In genomic region chr16:2210386-2211365, GRCh38 we compare ENCODE assay signal across 10 cellular contexts. TPM values are rescaled to one million over a fixed set of nuclear protein-coding genes. Genes with fewer than 3 reads are reported as not detected.
DNase-seq lines count a peak whose midpoint lies in the region; ATAC-seq and TF ChIP-seq lines count a peak whose summit lies in the region.
"Had no signal": no experiment of that assay in that cellular context is flagged by ENCODE, and none has a peak within 500 bp of the region (broad histone marks: within the 10 kb centered on the region; RNA-seq: fewer than 3 reads in every experiment).

Gene BRICD5, minus strand, starts transcription at chr16:2210863. Its CDS starts 30 bp downstream, at chr16:2210833.

- no peak for TF ChIP-seq POLR2A in gastrocnemius medialis (IDR thresholded peaks at IDR 0.05)

- peak within 1 kb of the TSS; percentile 77 to 91 (median 88) for H3K27ac ChIP-seq in gastrocnemius medialis

- TF ChIP-seq CTCF in gastrocnemius medialis (IDR thresholded peaks at IDR 0.05 in 4 of 5, conservative IDR thresholded peaks at IDR 0.05 in 1 of 5) = no peak

- no peak for DNase-seq in T-helper 2 cell
- peak; percentile 33 for DNase-seq in glomerular visceral epithelial cell (ENCODE audit: extremely low spot score)
- peak in 1 of 2 donors; percentile 74 for DNase-seq in gastrocnemius medialis
- no peak for DNase-seq in HCEC 1CT
- DNase-seq in HUDEP-2 (lab: John Stamatoyannopoulos, UW; ENCODE audit: unreplicated experiment in 76 of 76) = no peak
- no peak for DNase-seq in NCI-H2196 treated with DMSO at 0.1 percent for 48 hours (lab: John Stamatoyannopoulos, UW; ENCODE audit: unreplicated experiment)
- DNase-seq: GDM1, SHP77 had no signal

- H3K9me3 ChIP-seq in gastrocnemius medialis = no peaks in the 10 kb centered on the region

- H3K27me3 ChIP-seq in gastrocnemius medialis = no peaks in the 10 kb centered on the region

- H3K4me3 ChIP-seq in gastrocnemius medialis = no peak within 1 kb of the TSS

- in situ Hi-C loops in gastrocnemius medialis (cut with MboI; ENCODE audit: low sequenced_read_pairs in 4 of 4) = no loop called here

- H3K4me1 ChIP-seq in gastrocnemius medialis = peaks cover 49 to 50% of the 10 kb centered on the region in 2 donors

- H3K36me3 ChIP-seq in gastrocnemius medialis = peaks cover 0 to 35% of the 10 kb centered on the region in 2 donors

- no peak for ATAC-seq in gastrocnemius medialis

- intact Hi-C loops in T-helper 2 cell treated with Interferon-gamma antibody and Interleukin-4, amounts not matched to agents 100 ng/mL and 5 ng/mL, for 36 hours (cut with micrococcal nuclease) = loop anchor here (5.0 kb wide), 1 partner anchor 42 kb away; the partner anchor contains the start of gene ECI1
- intact Hi-C loops in gastrocnemius medialis (cut with DNase I; ENCODE audit: low total_unique reads) = loop anchor here (1.0 to 10.0 kb wide), 2 partner anchors 56 to 436 kb away; partner anchors contain the start of genes EME2, MRPS34 and NME3

TF ChIP-seq in PFSK-1, 5 proteins besides CTCF, POLR2A, EP300 and RAD21:
- TF ChIP-seq POLR2AphosphoS5 (IDR thresholded peaks at IDR 0.05; ENCODE audit: low read depth, low read length) (peak; percentile 38; the same call in 1 of the 2 replicates), FOXP2 (optimal IDR thresholded peaks at IDR 0.05; ENCODE audit: borderline replicate concordance, extremely low read depth, extremely low read length, insufficient read depth) (no peak)

RNA-seq across cellular contexts. Expression of gene BRICD5, which starts in this region (rescaled TPM):
- total RNA-seq in T-helper 2 cell treated with Interferon-gamma antibody and Interleukin-4, amounts not matched to agents 100 ng/mL and 5 ng/mL, for 36 hours = 10.6 and 12.1 TPM in 2 replicates
- polyA plus RNA-seq in PFSK-1 (2012; ENCODE audit: insufficient read length, low read depth) = 4.5 TPM
- total RNA-seq in gastrocnemius medialis = 1 to 10 TPM in 3 of 4 donors, under 1 TPM in 1; 0.15 to 2.2 (median 1.4) TPM
